In the genomic region with DNA sequence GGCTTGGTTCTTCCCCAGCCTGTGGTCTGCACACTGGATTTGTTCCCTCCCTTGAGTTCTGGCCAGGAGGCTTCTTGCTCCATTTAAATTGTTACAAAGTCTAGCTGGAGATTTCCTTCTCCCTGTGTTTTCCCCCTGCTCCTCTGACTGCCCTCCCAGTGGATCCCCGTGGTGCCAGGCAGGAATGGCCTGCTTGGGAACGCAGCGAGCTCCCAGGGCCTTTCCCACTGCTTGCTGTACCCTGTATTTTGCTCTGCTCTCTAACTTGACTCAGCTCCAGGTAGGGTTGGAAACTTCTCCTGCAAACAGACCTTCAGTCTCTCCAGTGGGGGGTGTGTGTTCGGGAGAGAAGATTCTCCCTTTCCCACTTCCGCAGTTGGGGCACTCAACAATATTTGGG, we compare ENCODE assay signal across 2 cellular contexts.
TF ChIP-seq lines count a peak whose summit lies in the region.

No MANE protein-coding gene starts in this region.

TF ChIP-seq in GM23338, 12 proteins besides CTCF, POLR2A, EP300 and RAD21 (continued from another document):
- TF ChIP-seq, protein P1, sequence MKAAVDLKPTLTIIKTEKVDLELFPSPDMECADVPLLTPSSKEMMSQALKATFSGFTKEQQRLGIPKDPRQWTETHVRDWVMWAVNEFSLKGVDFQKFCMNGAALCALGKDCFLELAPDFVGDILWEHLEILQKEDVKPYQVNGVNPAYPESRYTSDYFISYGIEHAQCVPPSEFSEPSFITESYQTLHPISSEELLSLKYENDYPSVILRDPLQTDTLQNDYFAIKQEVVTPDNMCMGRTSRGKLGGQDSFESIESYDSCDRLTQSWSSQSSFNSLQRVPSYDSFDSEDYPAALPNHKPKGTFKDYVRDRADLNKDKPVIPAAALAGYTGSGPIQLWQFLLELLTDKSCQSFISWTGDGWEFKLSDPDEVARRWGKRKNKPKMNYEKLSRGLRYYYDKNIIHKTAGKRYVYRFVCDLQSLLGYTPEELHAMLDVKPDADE (IDR thresholded peaks at IDR 0.05), result no peak
- TF ChIP-seq POLR2AphosphoS5 (IDR thresholded peaks at IDR 0.05; ENCODE audit: low read depth), result no peak
- TF ChIP-seq JUNB (IDR thresholded peaks at IDR 0.05; ENCODE audit: unreplicated experiment), result no peak
- TF ChIP-seq ZNF114 (CRISPR knock-in tag; IDR thresholded peaks at IDR 0.05), result no peak
- no peak for TF ChIP-seq NANOG (IDR thresholded peaks at IDR 0.05; ENCODE audit: borderline replicate concordance)
- no peak for TF ChIP-seq ZNF331 (CRISPR knock-in tag; IDR thresholded peaks at IDR 0.05; ENCODE audit: low read depth)
- no peak for TF ChIP-seq CREB1 (CRISPR knock-in tag; IDR thresholded peaks at IDR 0.05; ENCODE audit: low read depth)
- no peak for TF ChIP-seq EZH2phosphoT487 (IDR thresholded peaks at IDR 0.05; ENCODE audit: unreplicated experiment)
- TF ChIP-seq STAT1 (IDR thresholded peaks at IDR 0.05; ENCODE audit: unreplicated experiment), result no peak

TF ChIP-seq in WTC11, 78 proteins besides CTCF, POLR2A, EP300 and RAD21 (continued from another document):
- TF ChIP-seq, protein P2, sequence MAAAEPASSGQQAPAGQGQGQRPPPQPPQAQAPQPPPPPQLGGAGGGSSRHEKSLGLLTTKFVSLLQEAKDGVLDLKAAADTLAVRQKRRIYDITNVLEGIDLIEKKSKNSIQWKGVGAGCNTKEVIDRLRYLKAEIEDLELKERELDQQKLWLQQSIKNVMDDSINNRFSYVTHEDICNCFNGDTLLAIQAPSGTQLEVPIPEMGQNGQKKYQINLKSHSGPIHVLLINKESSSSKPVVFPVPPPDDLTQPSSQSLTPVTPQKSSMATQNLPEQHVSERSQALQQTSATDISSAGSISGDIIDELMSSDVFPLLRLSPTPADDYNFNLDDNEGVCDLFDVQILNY (CRISPR knock-in tag; IDR thresholded peaks at IDR 0.05), result no peak
- TF ChIP-seq ZNF416 (CRISPR knock-in tag; IDR thresholded peaks at IDR 0.05) (no peak), FOXJ3 (CRISPR knock-in tag; IDR thresholded peaks at IDR 0.05; ENCODE audit: borderline replicate concordance) (no peak), ZNF232 (CRISPR knock-in tag; IDR thresholded peaks at IDR 0.05) (no peak), CBFB (CRISPR knock-in tag; IDR thresholded peaks at IDR 0.05; ENCODE audit: low read depth) (no peak)
- TF ChIP-seq, protein P3, sequence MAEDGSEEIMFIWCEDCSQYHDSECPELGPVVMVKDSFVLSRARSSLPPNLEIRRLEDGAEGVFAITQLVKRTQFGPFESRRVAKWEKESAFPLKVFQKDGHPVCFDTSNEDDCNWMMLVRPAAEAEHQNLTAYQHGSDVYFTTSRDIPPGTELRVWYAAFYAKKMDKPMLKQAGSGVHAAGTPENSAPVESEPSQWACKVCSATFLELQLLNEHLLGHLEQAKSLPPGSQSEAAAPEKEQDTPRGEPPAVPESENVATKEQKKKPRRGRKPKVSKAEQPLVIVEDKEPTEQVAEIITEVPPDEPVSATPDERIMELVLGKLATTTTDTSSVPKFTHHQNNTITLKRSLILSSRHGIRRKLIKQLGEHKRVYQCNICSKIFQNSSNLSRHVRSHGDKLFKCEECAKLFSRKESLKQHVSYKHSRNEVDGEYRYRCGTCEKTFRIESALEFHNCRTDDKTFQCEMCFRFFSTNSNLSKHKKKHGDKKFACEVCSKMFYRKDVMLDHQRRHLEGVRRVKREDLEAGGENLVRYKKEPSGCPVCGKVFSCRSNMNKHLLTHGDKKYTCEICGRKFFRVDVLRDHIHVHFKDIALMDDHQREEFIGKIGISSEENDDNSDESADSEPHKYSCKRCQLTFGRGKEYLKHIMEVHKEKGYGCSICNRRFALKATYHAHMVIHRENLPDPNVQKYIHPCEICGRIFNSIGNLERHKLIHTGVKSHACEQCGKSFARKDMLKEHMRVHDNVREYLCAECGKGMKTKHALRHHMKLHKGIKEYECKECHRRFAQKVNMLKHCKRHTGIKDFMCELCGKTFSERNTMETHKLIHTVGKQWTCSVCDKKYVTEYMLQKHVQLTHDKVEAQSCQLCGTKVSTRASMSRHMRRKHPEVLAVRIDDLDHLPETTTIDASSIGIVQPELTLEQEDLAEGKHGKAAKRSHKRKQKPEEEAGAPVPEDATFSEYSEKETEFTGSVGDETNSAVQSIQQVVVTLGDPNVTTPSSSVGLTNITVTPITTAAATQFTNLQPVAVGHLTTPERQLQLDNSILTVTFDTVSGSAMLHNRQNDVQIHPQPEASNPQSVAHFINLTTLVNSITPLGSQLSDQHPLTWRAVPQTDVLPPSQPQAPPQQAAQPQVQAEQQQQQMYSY (CRISPR knock-in tag; IDR thresholded peaks at IDR 0.05), result no peak
